ENCODE assay signal across 15 cellular contexts in genomic region chr17:78962345-78962983, GRCh38. TPM values are rescaled to one million over a fixed set of nuclear protein-coding genes. Genes with fewer than 3 reads are reported as not detected.
DNase-seq lines count a peak whose midpoint lies in the region; ATAC-seq and TF ChIP-seq lines count a peak whose summit lies in the region.
"Had no signal": no experiment of that assay in that cellular context is flagged by ENCODE, and none has a peak within 500 bp of the region (broad histone marks: within the 10 kb centered on the region; RNA-seq: fewer than 3 reads in every experiment).

No MANE protein-coding gene starts in this region.

- H3K27me3 Mint-ChIP-seq in activated T-helper 17 cell treated with anti-CD3 and anti-CD28 coated beads, Interleukin-2, amount 50 U/mL, for 72 hours: peaks cover 4% of the 10 kb centered on the region
- H3K27me3 Mint-ChIP-seq: activated naive CD8-positive, alpha-beta T cell treated with anti-CD3 and anti-CD28 coated beads, Interleukin-2, amount 10 ng/mL, durations not matched to agents 7 days and 5 days had no signal

- H3K4me2 ChIP-seq in SK-N-SH: no peak overlapping the region

- H2AFZ ChIP-seq in SK-N-SH (ENCODE audit: low read depth): no peak overlapping the region
- H2AFZ ChIP-seq: parathyroid adenoma had no signal

- POLR2A ChIA-PET in SK-N-SH (lab: Yijun Ruan, JAX): interaction anchor here (1.5 kb wide), 1 partner anchor 9 kb away, joined by 10 read pairs; no protein-coding TSS in a partner anchor

- no peaks in the 10 kb centered on the region for H3F3A ChIP-seq in SK-N-SH (replicated peaks; ENCODE audit: insufficient read depth)

- intact Hi-C loops in left lung (cut with DNase I) (no loop called here), upper lobe of right lung (cut with DNase I) (no loop called here)

- H3K9me3 ChIP-seq in SK-N-SH (no peaks in the 10 kb centered on the region), left lung (no peaks in the 10 kb centered on the region), upper lobe of right lung (no peaks in the 10 kb centered on the region)
- H3K9me3 ChIP-seq in effector memory CD4-positive, alpha-beta T cell (ENCODE audit: control insufficient read depth, low read length): no peaks in the 10 kb centered on the region
- H3K9me3 ChIP-seq: testis had no signal

- no peak overlapping the region for H3K9ac ChIP-seq in SK-N-SH
- H3K9ac ChIP-seq: parathyroid adenoma had no signal

- H3K4me3 Mint-ChIP-seq in activated T-helper 17 cell treated with anti-CD3 and anti-CD28 coated beads, Interleukin-2, amount 50 U/mL, for 72 hours: no peak overlapping the region
- H3K4me3 Mint-ChIP-seq: activated naive CD8-positive, alpha-beta T cell treated with anti-CD3 and anti-CD28 coated beads, Interleukin-2, amount 10 ng/mL, durations not matched to agents 7 days and 5 days; memory B cell had no signal

- WGBS in SK-N-SH (ENCODE audit: low lambda C conversion rate): 82% methylated on average over 18 of the region's 19 CpGs

- H3K4me1 ChIP-seq in SK-N-SH (ENCODE audit: control insufficient read depth in 1 of 2, insufficient read depth in 2 of 2, low read depth in 1 of 2, low read length in 1 of 2) (peaks cover 0 to 8% of the 10 kb centered on the region in 2 experiments; a peak in 1 of 4 replicates), left lung (peaks cover 0 to 9% of the 10 kb centered on the region in 2 donors), upper lobe of right lung (peaks cover 3% of the 10 kb centered on the region)
- no peaks in the 10 kb centered on the region for H3K4me1 ChIP-seq in effector memory CD4-positive, alpha-beta T cell (ENCODE audit: control insufficient read depth, insufficient read depth, low read length, poor library complexity, severe bottlenecking)
- H3K4me1 ChIP-seq: parathyroid adenoma had no signal

- no peaks in the 10 kb centered on the region for H3K4me1 Mint-ChIP-seq in activated T-helper 17 cell treated with anti-CD3 and anti-CD28 coated beads, Interleukin-2, amount 50 U/mL, for 72 hours
- H3K4me1 Mint-ChIP-seq: activated naive CD8-positive, alpha-beta T cell treated with anti-CD3 and anti-CD28 coated beads, Interleukin-2, amount 10 ng/mL, durations not matched to agents 7 days and 5 days had no signal

- H3K27ac Mint-ChIP-seq in activated T-helper 17 cell treated with anti-CD3 and anti-CD28 coated beads, Interleukin-2, amount 50 U/mL, for 72 hours: no peak overlapping the region
- H3K27ac Mint-ChIP-seq: activated naive CD8-positive, alpha-beta T cell treated with anti-CD3 and anti-CD28 coated beads, Interleukin-2, amount 10 ng/mL, durations not matched to agents 7 days and 5 days; memory B cell had no signal

- TF ChIP-seq CTCF in SK-N-SH (IDR thresholded peaks at IDR 0.05): no peak
- no peak for TF ChIP-seq CTCF in left lung (IDR thresholded peaks at IDR 0.05)
- no peak for TF ChIP-seq CTCF in upper lobe of right lung (IDR thresholded peaks at IDR 0.05)

- H3K9me2 ChIP-seq in SK-N-SH: no peaks in the 10 kb centered on the region

- no peaks in the 10 kb centered on the region for H3K36me3 Mint-ChIP-seq in activated T-helper 17 cell treated with anti-CD3 and anti-CD28 coated beads, Interleukin-2, amount 50 U/mL, for 72 hours (ENCODE audit: low read depth)
- H3K36me3 Mint-ChIP-seq: memory B cell had no signal

- H3K36me3 ChIP-seq in SK-N-SH (replicated peaks in 1 of 2; ENCODE audit: control insufficient read depth in 1 of 2, insufficient read depth in 2 of 2, low read length in 1 of 2) (peaks cover 4 to 11% of the 10 kb centered on the region in 2 experiments), left lung (peaks cover 0 to 6% of the 10 kb centered on the region in 2 donors), upper lobe of right lung (no peaks in the 10 kb centered on the region)
- H3K36me3 ChIP-seq in effector memory CD4-positive, alpha-beta T cell (ENCODE audit: control insufficient read depth, insufficient read depth, low read length): no peaks in the 10 kb centered on the region

- TF ChIP-seq EP300 in SK-N-SH (IDR thresholded peaks at IDR 0.05; ENCODE audit: borderline replicate concordance in 1 of 2, low read depth in 1 of 2, low read length in 1 of 2): no peak

- H3K27me3 ChIP-seq in SK-N-SH (ENCODE audit: insufficient read depth) (no peaks in the 10 kb centered on the region), left lung (no peaks in the 10 kb centered on the region), upper lobe of right lung (no peaks in the 10 kb centered on the region)
- no peaks in the 10 kb centered on the region for H3K27me3 ChIP-seq in effector memory CD4-positive, alpha-beta T cell (replicated peaks; ENCODE audit: control insufficient read depth, insufficient read depth, low read length, poor library complexity, severe bottlenecking)
- H3K27me3 ChIP-seq: testis had no signal

- no peak overlapping the region for H3K4me3 ChIP-seq in SK-N-SH (ENCODE audit: low read depth in 2 of 2, low read length in 1 of 2)
- no peak overlapping the region for H3K4me3 ChIP-seq in left lung
- no peak overlapping the region for H3K4me3 ChIP-seq in upper lobe of right lung
- H3K4me3 ChIP-seq in effector memory CD4-positive, alpha-beta T cell (ENCODE audit: insufficient read depth, low read depth, low read length, poor library complexity, severe bottlenecking): no peak overlapping the region
- H3K4me3 ChIP-seq: testis had no signal

- peak; percentile 39 for DNase-seq in SK-N-SH
- DNase-seq in SW480 (ENCODE audit: low spot score): peak; percentile 56
- DNase-seq in left lung: peak in 1 of 2 donors; percentile 37
- no peak for DNase-seq in upper lobe of right lung
- DNase-seq in effector memory CD4-positive, alpha-beta T cell: no peak
- DNase-seq: activated naive CD8-positive, alpha-beta T cell treated with anti-CD3 and anti-CD28 coated beads, Interleukin-2, amount 10 ng/mL, durations not matched to agents 7 days and 5 days; hippocampal formation; stimulated activated CD4-positive, alpha-beta T cell treated with anti-CD3 and anti-CD28 coated beads, Interleukin-12 subunit alpha, Interleukin-12 subunit beta, amount 100 ng/mL, for 4 hours; testis had no signal

- H3K27ac ChIP-seq in SK-N-SH (ENCODE audit: low read depth in 2 of 2, low read length in 1 of 2): no peak overlapping the region
- no peak overlapping the region for H3K27ac ChIP-seq in left lung
- no peak overlapping the region for H3K27ac ChIP-seq in upper lobe of right lung
- H3K27ac ChIP-seq in effector memory CD4-positive, alpha-beta T cell (ENCODE audit: insufficient read depth, low read length, poor library complexity, severe bottlenecking): no peak overlapping the region
- H3K27ac ChIP-seq: parathyroid adenoma, testis had no signal

- no peaks in the 10 kb centered on the region for H3K79me2 ChIP-seq in SK-N-SH (ENCODE audit: insufficient read depth)
- H3K79me2 ChIP-seq: parathyroid adenoma had no signal

- no peaks in the 10 kb centered on the region for H3K9me3 Mint-ChIP-seq in activated T-helper 17 cell treated with anti-CD3 and anti-CD28 coated beads, Interleukin-2, amount 50 U/mL, for 72 hours
- H3K9me3 Mint-ChIP-seq: activated naive CD8-positive, alpha-beta T cell treated with anti-CD3 and anti-CD28 coated beads, Interleukin-2, amount 10 ng/mL, durations not matched to agents 7 days and 5 days; memory B cell had no signal

- no peak for ATAC-seq in SK-N-SH treated with all-trans-retinoic acid at 6 μM for 48 hours
- ATAC-seq in left lung: peak; percentile 20
- ATAC-seq in upper lobe of right lung: peak; percentile 20
- ATAC-seq in HG03280 (IDR thresholded peaks at IDR 0.05; ENCODE audit: unreplicated experiment): no peak
- no peak for ATAC-seq in activated T-helper 17 cell treated with anti-CD3 and anti-CD28 coated beads, Interleukin-2, amount 50 U/mL, for 72 hours (replicated peaks)
- ATAC-seq: activated CD4-positive, CD25-positive, alpha-beta regulatory T cell treated with anti-CD3 and anti-CD28 coated beads, Interleukin-2, amount 50 U/mL, for 24 hours had no signal

- TF ChIP-seq RAD21 in SK-N-SH (IDR thresholded peaks at IDR 0.05; ENCODE audit: low read length): no peak

- CTCF ChIA-PET in SK-N-SH (lab: Yijun Ruan, JAX): interaction anchor here (1.0 to 26.0 kb wide), 6 partner anchors 14 to 466 kb away, joined by 3 to 458 read pairs (median 4); partner anchors contain the start of gene LGALS3BP

- H4K20me1 ChIP-seq in SK-N-SH (ENCODE audit: insufficient read depth): no peaks in the 10 kb centered on the region

TF ChIP-seq in SK-N-SH, 30 proteins besides CTCF, POLR2A, EP300 and RAD21:
- TF ChIP-seq FOXJ3 (CRISPR knock-in tag; IDR thresholded peaks at IDR 0.05) (no peak), NFIC (IDR thresholded peaks at IDR 0.05; ENCODE audit: borderline replicate concordance) (no peak), TEAD4 (IDR thresholded peaks at IDR 0.05; ENCODE audit: borderline replicate concordance, insufficient read depth) (no peak)

TF ChIP-seq in SK-N-SH treated with all-trans-retinoic acid at 6 μM for 48 hours, 23 proteins besides CTCF, POLR2A, EP300 and RAD21 (continues in another document):
- TF ChIP-seq OSR1 (CRISPR knock-in tag; IDR thresholded peaks at IDR 0.05): no peak
- TF ChIP-seq TOX (CRISPR knock-in tag; IDR thresholded peaks at IDR 0.05; ENCODE audit: borderline replicate concordance): no peak
- TF ChIP-seq TCF4 (CRISPR knock-in tag; IDR thresholded peaks at IDR 0.05; ENCODE audit: borderline replicate concordance): no peak
- TF ChIP-seq ZNF8 (CRISPR knock-in tag; IDR thresholded peaks at IDR 0.05): no peak

RNA-seq across cellular contexts. Expression of gene LGALS3BP, which starts 17.3 kb away (rescaled TPM):
- polyA plus RNA-seq in SK-N-SH (2012; rRNA removed): 272 and 579 TPM in 2 replicates
- polyA plus RNA-seq in SK-N-SH (2012; cell fraction: cytosol; rRNA removed): 169 and 266 TPM in 2 replicates
- polyA plus RNA-seq in SK-N-SH (2012; cell fraction: nucleus; rRNA removed): 757 and 838 TPM in 2 replicates
- total RNA-seq in left lung (100 to 1,000 TPM; 379 to 688 TPM), upper lobe of right lung (405 TPM)
- total RNA-seq in activated T-helper 17 cell treated with anti-CD3 and anti-CD28 coated beads, Interleukin-2, amount 50 U/mL, for 72 hours: 10 to 100 TPM; 44.8 to 48.2 TPM

RNA-seq across cellular contexts. Expression of gene TIMP2, which starts 37.3 kb away (rescaled TPM):
- 256 and 441 TPM in 2 replicates for polyA plus RNA-seq in SK-N-SH (2012; rRNA removed)
- 528 and 616 TPM in 2 replicates for polyA plus RNA-seq in SK-N-SH (2012; cell fraction: cytosol; rRNA removed)
- polyA plus RNA-seq in SK-N-SH (2012; cell fraction: nucleus; rRNA removed): 334 and 427 TPM in 2 replicates
- total RNA-seq in left lung (100 to 1,000 TPM; 196 to 313 TPM), upper lobe of right lung (318 TPM)
- total RNA-seq in activated T-helper 17 cell treated with anti-CD3 and anti-CD28 coated beads, Interleukin-2, amount 50 U/mL, for 72 hours: under 1 TPM; 0.74 to 0.86 TPM

RNA-seq across cellular contexts. Expression of gene CANT1, which starts 47.1 kb away (rescaled TPM):
- 83.8 and 87.4 TPM in 2 replicates for polyA plus RNA-seq in SK-N-SH (2012; rRNA removed)
- 47.2 and 67.5 TPM in 2 replicates for polyA plus RNA-seq in SK-N-SH (2012; cell fraction: cytosol; rRNA removed)
- polyA plus RNA-seq in SK-N-SH (2012; cell fraction: nucleus; rRNA removed): 55.9 and 68.2 TPM in 2 replicates
- total RNA-seq in left lung (10 to 100 TPM; 57.2 to 69.0 TPM), upper lobe of right lung (59.6 TPM)
- total RNA-seq in activated T-helper 17 cell treated with anti-CD3 and anti-CD28 coated beads, Interleukin-2, amount 50 U/mL, for 72 hours: 10 to 100 TPM; 67.8 to 73.8 TPM

RNA-seq across cellular contexts. Expression of gene CEP295NL, which starts 59.5 kb away (rescaled TPM):
- 0.31 and 0.35 TPM in 2 replicates for polyA plus RNA-seq in SK-N-SH (2012; rRNA removed)
- 0.17 and 0.21 TPM in 2 replicates for polyA plus RNA-seq in SK-N-SH (2012; cell fraction: cytosol; rRNA removed)
- 0.68 and 0.97 TPM in 2 replicates for polyA plus RNA-seq in SK-N-SH (2012; cell fraction: nucleus; rRNA removed)
- total RNA-seq in left lung: 1 to 10 TPM; 1.6 to 6.6 TPM
- 4.2 TPM for total RNA-seq in upper lobe of right lung
- not detected for total RNA-seq in activated T-helper 17 cell treated with anti-CD3 and anti-CD28 coated beads, Interleukin-2, amount 50 U/mL, for 72 hours

Comparison
In these comparisons a context has a peak if more than half of its experiments do, and no peak if none do; other contexts are left out.
1. DNase-seq: peak in SK-N-SH (single experiment) and SW480 (single experiment); none in upper lobe of right lung (single experiment) and effector memory CD4-positive, alpha-beta T cell (0 of 3).
2. ATAC-seq: peak in left lung (single experiment) and upper lobe of right lung (single experiment); none in SK-N-SH treated with all-trans-retinoic acid at 6 μM for 48 hours (single experiment), HG03280 (single experiment) and activated T-helper 17 cell treated with anti-CD3 and anti-CD28 coated beads, Interleukin-2, amount 50 U/mL, for 72 hours (single experiment).
3. RNA of gene TIMP2, which starts 37.3 kb away (total RNA-seq): 318 TPM in upper lobe of right lung (single experiment) and 196 to 313 TPM in left lung; 0.74 to 0.86 TPM in activated T-helper 17 cell treated with anti-CD3 and anti-CD28 coated beads, Interleukin-2, amount 50 U/mL, for 72 hours; every median in the first group is over 100 times any median in the second.